In genomic region chr1:24939657-24940193, GRCh38 we compare ENCODE assay signal across 16 cellular contexts. TPM values are rescaled to one million over a fixed set of nuclear protein-coding genes. Genes with fewer than 3 reads are reported as not detected.
A peak's percentile ranks its signal among the peaks of the same experiment; 100 is the strongest.
DNase-seq lines count a peak whose midpoint lies in the region; ATAC-seq, FAIRE-seq and TF ChIP-seq lines count a peak whose summit lies in the region.
"Had no signal": no experiment of that assay in that cellular context is flagged by ENCODE, and none has a peak within 500 bp of the region (broad histone marks: within the 10 kb centered on the region; RNA-seq: fewer than 3 reads in every experiment).

No MANE protein-coding gene starts in this region.

- H3K27ac Mint-ChIP-seq in activated naive CD4-positive, alpha-beta T cell treated with anti-CD3 and anti-CD28 coated beads, Interleukin-2, amount 50 U/mL, for 24 hours: peak overlapping the region; percentile 46
- peak overlapping the region in 4 of 8 donors; percentile 29 to 70 (median 54) for H3K27ac Mint-ChIP-seq in CD8-positive, alpha-beta memory T cell
- H3K27ac Mint-ChIP-seq: H9 had no signal

- no TSS peak for BruUV-seq in GM12878 (replicated peaks; lab: Mats Ljungman, UMichigan)

- intact Hi-C loops in GM12878 (cut with micrococcal nuclease; ENCODE audit: unreplicated experiment): no loop called here

- DNase-seq in activated naive CD4-positive, alpha-beta T cell treated with anti-CD3 and anti-CD28 coated beads, Interleukin-2, amount 50 U/mL, for 16 hours: no peak
- DNase-seq in SK-MEL-5 (ENCODE audit: low read depth, low spot score) (peak; percentile 14), GM12878 (ENCODE audit: low read depth, low spot score) (no peak), hepatic stellate cell (ENCODE audit: low spot score) (no peak), MV-4-11 (lab: John Stamatoyannopoulos, UW) (no peak)
- no peak for DNase-seq in CD8-positive, alpha-beta memory T cell
- DNase-seq: GDM1, H9, NCI-H1417 treated with DMSO at 0.1 percent for 48 hours, NCI-H2029, NCI-H446 had no signal

- no peak overlapping the region for H3K4me2 ChIP-seq in GM12878 (ENCODE audit: control insufficient read depth, insufficient read depth)
- H3K4me2 ChIP-seq: KMS-11 had no signal

- no peak for FAIRE-seq in GM12878 (lab: Jason Lieb, UNC)

- 87% methylated on average over 4 of the region's 4 CpGs for WGBS in GM12878 (ENCODE audit: insufficient coverage, insufficient replicate concordance, low lambda C conversion rate, missing lambda C conversion rate)

- POLR2A ChIA-PET in GM12878 (lab: Charles Lee): interaction anchor here (0.6 to 2.5 kb wide), 6 partner anchors 9 to 59 kb away, joined by 3 to 9 read pairs (median 6); partner anchors contain the start of gene RUNX3
- POLR2A ChIA-PET in CD8-positive, alpha-beta memory T cell (lab: Charles Lee): interaction anchor here (0.6 kb wide), 1 partner anchor 140 kb away, joined by 3 read pairs; no protein-coding TSS in a partner anchor

- TF ChIP-seq RAD21 in GM12878 (IDR thresholded peaks at IDR 0.05; ENCODE audit: insufficient read depth, low read depth, low read length): no peak

- H4K20me1 ChIP-seq in GM12878 (ENCODE audit: control insufficient read depth, insufficient read depth): peaks cover 10% of the 10 kb centered on the region

- peaks cover 33 to 55% of the 10 kb centered on the region in 2 experiments for H3K36me3 ChIP-seq in GM12878 (ENCODE audit: control insufficient read depth in 2 of 2, insufficient read depth in 2 of 2, low read length in 1 of 2)
- H3K36me3 ChIP-seq in CD8-positive, alpha-beta memory T cell (ENCODE audit: insufficient read depth, low read length): no peaks in the 10 kb centered on the region

- SMC1A ChIA-PET in GM12878 (lab: Charles Lee; ENCODE audit: uncharacterized antibody, unreplicated experiment): interaction anchor here (1.0 to 23.9 kb wide), 4 partner anchors 9 to 160 kb away, joined by 3 to 391 read pairs (median 9); partner anchors contain the start of gene RUNX3

- no peak overlapping the region for H3K9ac ChIP-seq in GM12878 (ENCODE audit: control insufficient read depth, insufficient read depth, low read length)
- H3K9ac ChIP-seq: KMS-11 had no signal

- no peak overlapping the region for H3K4me3 ChIP-seq in GM12878
- H3K4me3 ChIP-seq in CD8-positive, alpha-beta memory T cell (ENCODE audit: low read length): no peak overlapping the region
- H3K4me3 ChIP-seq: SJSA1 had no signal

- H3K27me3 Mint-ChIP-seq in activated naive CD4-positive, alpha-beta T cell treated with anti-CD3 and anti-CD28 coated beads, Interleukin-2, amount 50 U/mL, for 24 hours: no peaks in the 10 kb centered on the region
- H3K27me3 Mint-ChIP-seq in CD8-positive, alpha-beta memory T cell: no peaks in the 10 kb centered on the region

- no peak overlapping the region for H3K4me3 Mint-ChIP-seq in activated naive CD4-positive, alpha-beta T cell treated with anti-CD3 and anti-CD28 coated beads, Interleukin-2, amount 50 U/mL, for 24 hours
- no peak overlapping the region for H3K4me3 Mint-ChIP-seq in CD8-positive, alpha-beta memory T cell
- H3K4me3 Mint-ChIP-seq: H9 had no signal

- no peaks in the 10 kb centered on the region for H3K9me3 Mint-ChIP-seq in activated naive CD4-positive, alpha-beta T cell treated with anti-CD3 and anti-CD28 coated beads, Interleukin-2, amount 50 U/mL, for 24 hours
- no peaks in the 10 kb centered on the region for H3K9me3 Mint-ChIP-seq in CD8-positive, alpha-beta memory T cell

- H3K4me1 ChIP-seq in GM12878 (ENCODE audit: control insufficient read depth, insufficient read depth, low read length): peaks cover 35% of the 10 kb centered on the region
- H3K4me1 ChIP-seq in CD8-positive, alpha-beta memory T cell (ENCODE audit: insufficient read depth, low read length): no peaks in the 10 kb centered on the region

- peaks cover 3% of the 10 kb centered on the region for H3K36me3 Mint-ChIP-seq in activated naive CD4-positive, alpha-beta T cell treated with anti-CD3 and anti-CD28 coated beads, Interleukin-2, amount 50 U/mL, for 24 hours
- H3K36me3 Mint-ChIP-seq in CD8-positive, alpha-beta memory T cell: peaks cover 0 to 51% (median 3%) of the 10 kb centered on the region in 3 donors

- CTCF ChIA-PET in GM12878 (lab: Yijun Ruan, JAX): interaction anchor here (1.0 to 2.2 kb wide), 6 partner anchors 7 to 159 kb away, joined by 3 to 7 read pairs (median 4); partner anchors contain the start of gene RUNX3
- CTCF ChIA-PET in CD8-positive, alpha-beta memory T cell (lab: Charles Lee): interaction anchor here (0.7 to 18.1 kb wide), 7 partner anchors 12 to 265 kb away, joined by 3 to 234 read pairs (median 3); no protein-coding TSS in a partner anchor

- TF ChIP-seq CTCF in GM12878 (IDR thresholded peaks at IDR 0.05 in 2 of 3, conservative IDR thresholded peaks at IDR 0.05 in 1 of 3; ENCODE audit: control insufficient read depth in 2 of 3, extremely low read depth in 1 of 3, insufficient read depth in 1 of 3, low read depth in 3 of 3, low read length in 3 of 3): no peak

- in situ Hi-C loops in SK-MEL-5 (cut with HindIII; ENCODE audit: low pct_unique_long_range_greater_than_20kb, low sequenced_read_pairs): no loop called here
- in situ Hi-C loops in GM12878 (cut with MboI): no loop called here

- H3K9me3 ChIP-seq in GM12878 (replicated peaks; ENCODE audit: control insufficient read depth, insufficient read depth, low read length): no peaks in the 10 kb centered on the region
- no peaks in the 10 kb centered on the region for H3K9me3 ChIP-seq in CD8-positive, alpha-beta memory T cell (ENCODE audit: low read length)
- H3K9me3 ChIP-seq: SJSA1 had no signal

- RAD21 ChIA-PET in GM12878 (lab: Charles Lee; ENCODE audit: unreplicated experiment): interaction anchor here (1.1 to 1.8 kb wide), 3 partner anchors 12 to 17 kb away, joined by 3 to 8 read pairs (median 6); no protein-coding TSS in a partner anchor

- no peak for ATAC-seq in GM12878
- ATAC-seq: Panc1 had no signal

- TF ChIP-seq POLR2A in GM12878 (IDR thresholded peaks at IDR 0.05; ENCODE audit: low read depth, low read length): no peak

- H3K79me2 ChIP-seq in GM12878 (ENCODE audit: control insufficient read depth, insufficient read depth, low read length): peaks cover 96% of the 10 kb centered on the region

- no peak overlapping the region for H3K27ac ChIP-seq in GM12878 (ENCODE audit: control insufficient read depth, insufficient read depth)
- H3K27ac ChIP-seq in CD8-positive, alpha-beta memory T cell (ENCODE audit: low read depth, low read length): no peak overlapping the region
- H3K27ac ChIP-seq: C4-2B, KMS-11, SJSA1 had no signal

- H3K27me3 ChIP-seq in GM12878 (replicated peaks in 1 of 2; ENCODE audit: control insufficient read depth in 2 of 2, insufficient read depth in 2 of 2, low read length in 1 of 2): no peaks in the 10 kb centered on the region
- H3K27me3 ChIP-seq in CD8-positive, alpha-beta memory T cell (ENCODE audit: insufficient read depth, low read length, poor library complexity, severe bottlenecking): no peaks in the 10 kb centered on the region
- H3K27me3 ChIP-seq: SJSA1 had no signal

- no peak for TF ChIP-seq EP300 in GM12878 (IDR thresholded peaks at IDR 0.05; ENCODE audit: borderline replicate concordance in 1 of 2, control insufficient read depth in 1 of 2, low read depth in 2 of 2, low read length in 2 of 2)

- no peak overlapping the region for H2AFZ ChIP-seq in GM12878 (ENCODE audit: control insufficient read depth, low read depth, low read length)

- peaks cover 19% of the 10 kb centered on the region for H3K4me1 Mint-ChIP-seq in activated naive CD4-positive, alpha-beta T cell treated with anti-CD3 and anti-CD28 coated beads, Interleukin-2, amount 50 U/mL, for 24 hours
- peaks cover 15 to 79% (median 35%) of the 10 kb centered on the region in 3 donors for H3K4me1 Mint-ChIP-seq in CD8-positive, alpha-beta memory T cell

TF ChIP-seq in GM12878, 131 proteins besides CTCF, POLR2A, EP300 and RAD21:
- peak; percentile 56; the same call in 1 of the 2 replicates for TF ChIP-seq RAD51 (IDR thresholded peaks at IDR 0.05)
- no peak for TF ChIP-seq SMAD5 (IDR thresholded peaks at IDR 0.05; ENCODE audit: low read depth)
- no peak for TF ChIP-seq LARP7 (IDR thresholded peaks at IDR 0.05)

RNA-seq across cellular contexts. Expression of gene RUNX3, which starts 9.6 kb away (rescaled TPM):
- total RNA-seq in SK-MEL-5 (2014; rRNA removed; shearing (Covaris generic)): 10.7 and 13.4 TPM in 2 replicates
- polyA plus RNA-seq in SK-MEL-5 (2015; cell fraction: cytosol; rRNA removed): 115 and 128 TPM in 2 replicates
- polyA plus RNA-seq in SK-MEL-5 (2015; cell fraction: nucleus; rRNA removed): 31.2 and 34.5 TPM in 2 replicates
- 101 and 106 TPM in 2 replicates for total RNA-seq in GM12878 (2013; cell fraction: nucleolus; rRNA removed)
- 25.8 and 33.5 TPM in 2 replicates for total RNA-seq in GM12878 (2014; rRNA removed)
- total RNA-seq in GM12878 (2014; rRNA removed; fragmentation: Illumina TruSeq; extraction: Trizol): 18.4 and 19.0 TPM in 2 replicates
- total RNA-seq in GM12878 (2021): 148 and 151 TPM in 2 replicates
- 44.1 TPM for polyA plus RNA-seq in GM12878 (2011; ENCODE audit: low read depth)
- 15.0 and 25.8 TPM in 2 replicates for polyA plus RNA-seq in GM12878 (2011; rRNA removed)
- 45.6 and 51.9 TPM in 2 replicates for polyA plus RNA-seq in GM12878 (2011; cell fraction: cytosol; rRNA removed)
- polyA plus RNA-seq in GM12878 (2011; cell fraction: nucleus; rRNA removed): 72.8 and 112 TPM in 2 replicates
- polyA plus RNA-seq in GM12878 (2012): 91.6 and 104 TPM in 2 replicates
- polyA plus RNA-seq in GM12878 (2014; fragmentation: Illumina TruSeq; extraction: Trizol): 48.8 and 61.7 TPM in 2 replicates
- 10 to 100 TPM; 21.6 to 26.3 TPM for polyA plus RNA-seq in GM12878 (2014; fragmentation: Nextera tagmentation; extraction: Ambion mirVana)
- 64.7 and 79.6 TPM in 2 replicates for polyA plus RNA-seq in GM12878 (2014; rRNA removed)
- polyA plus RNA-seq in GM12878 (2016; fragmentation: Nextera tagmentation; extraction: Ambion mirVana): 10 to 100 TPM; 29.3 to 34.0 TPM
- 20.0 and 31.7 TPM in 2 replicates for polyA minus RNA-seq in GM12878 (2011; rRNA and poly(A)+ RNA removed)
- 30.6 and 47.6 TPM in 2 replicates for polyA minus RNA-seq in GM12878 (2011; cell fraction: cytosol; rRNA and poly(A)+ RNA removed)
- 30.8 and 46.2 TPM in 2 replicates for polyA minus RNA-seq in GM12878 (2011; cell fraction: nucleus; rRNA and poly(A)+ RNA removed)
- total RNA-seq in CD8-positive, alpha-beta memory T cell: 100 to 1,000 TPM; 218 to 241 TPM
- polyA plus RNA-seq in CD8-positive, alpha-beta memory T cell: 107 TPM
